Comparison of ENCODE assay signal across 8 cellular contexts in genomic region chr5:154202379-154203260, GRCh38. TPM values are rescaled to one million over a fixed set of nuclear protein-coding genes. Genes with fewer than 3 reads are reported as not detected.
DNase-seq lines count a peak whose midpoint lies in the region; ATAC-seq and TF ChIP-seq lines count a peak whose summit lies in the region.

No MANE protein-coding gene starts in this region.

- TF ChIP-seq CTCF in lower lobe of right lung (IDR thresholded peaks at IDR 0.05), result no peak

- H3K36me3 ChIP-seq in lower lobe of right lung, result peaks cover 9% of the 10 kb centered on the region

- no peak overlapping the region for H3K4me3 ChIP-seq in lower lobe of right lung

- peak; percentile 86 for ATAC-seq in GM21367 (IDR thresholded peaks at IDR 0.05; ENCODE audit: unreplicated experiment)
- ATAC-seq in HG03460 (IDR thresholded peaks at IDR 0.05; ENCODE audit: unreplicated experiment), result peak; percentile 83
- ATAC-seq in lower lobe of right lung, result no peak

- H3K4me1 ChIP-seq in lower lobe of right lung, result peaks cover 22% of the 10 kb centered on the region

- intact Hi-C loops in lower lobe of right lung (cut with DNase I), result no loop called here

- no peak overlapping the region for H3K27ac ChIP-seq in lower lobe of right lung

- H3K27me3 ChIP-seq in lower lobe of right lung (ENCODE audit: low read depth), result no peaks in the 10 kb centered on the region

- peak; percentile 79 for DNase-seq in COR-L47 (lab: John Stamatoyannopoulos, UW)
- DNase-seq in activated T-cell treated with anti-CD3 and anti-CD28 coated beads for 4 hours, result peak; percentile 27
- peak; percentile 71 for DNase-seq in stimulated activated CD4-positive, alpha-beta T cell treated with anti-CD3 and anti-CD28 coated beads, Interleukin-15, amount 100 ng/mL, for 24 hours
- no peak for DNase-seq in NCI-H2107 treated with DMSO at 0.1 percent for 48 hours (lab: John Stamatoyannopoulos, UW; ENCODE audit: unreplicated experiment)
- DNase-seq in hippocampal formation (lab: John Stamatoyannopoulos, UW), result no peak
- DNase-seq in lower lobe of right lung, result no peak

- no peaks in the 10 kb centered on the region for H3K9me3 ChIP-seq in lower lobe of right lung

RNA-seq across cellular contexts. Expression of gene GALNT10, which starts 12.1 kb away (rescaled TPM):
- total RNA-seq in lower lobe of right lung, result 57.6 TPM

Comparison
In these comparisons a context has a peak if more than half of its experiments do, and no peak if none do; other contexts are left out.
1. DNase-seq: peak in COR-L47 (single experiment), activated T-cell treated with anti-CD3 and anti-CD28 coated beads for 4 hours (single experiment) and stimulated activated CD4-positive, alpha-beta T cell treated with anti-CD3 and anti-CD28 coated beads, Interleukin-15, amount 100 ng/mL, for 24 hours (single experiment); none in NCI-H2107 treated with DMSO at 0.1 percent for 48 hours (single experiment), hippocampal formation (0 of 2) and lower lobe of right lung (single experiment).
2. ATAC-seq: peak in GM21367 (single experiment) and HG03460 (single experiment); none in lower lobe of right lung (0 of 2).